In the genomic region with DNA sequence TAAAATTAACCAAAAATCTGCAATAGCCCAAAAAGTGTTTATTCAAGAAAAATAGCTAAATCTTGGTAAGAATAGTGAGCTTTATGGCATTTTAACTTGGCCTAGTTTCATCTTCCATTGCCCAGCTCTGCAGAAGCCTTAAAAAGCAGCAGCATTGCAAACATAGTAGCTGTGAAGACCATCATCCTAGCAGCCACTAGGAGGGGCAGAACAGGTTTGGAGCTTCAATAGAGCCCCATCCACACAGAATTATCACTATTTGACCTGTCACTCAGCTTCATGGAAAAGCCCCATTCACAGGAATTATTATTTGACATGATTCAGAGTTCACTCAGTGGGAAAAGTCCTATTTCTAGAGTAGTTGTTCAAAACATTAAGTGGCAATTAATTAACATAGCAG, we compare ENCODE assay signal across 18 cellular contexts. TPM values are rescaled to one million over a fixed set of nuclear protein-coding genes. Genes with fewer than 3 reads are reported as not detected.
DNase-seq lines count a peak whose midpoint lies in the region; ATAC-seq and TF ChIP-seq lines count a peak whose summit lies in the region.
"Had no signal": no experiment of that assay in that cellular context is flagged by ENCODE, and none has a peak within 500 bp of the region (broad histone marks: within the 10 kb centered on the region; RNA-seq: fewer than 3 reads in every experiment).

No MANE protein-coding gene starts in this region.

- H3K4me1 Mint-ChIP-seq in nephron progenitor cell, result no peaks in the 10 kb centered on the region
- no peaks in the 10 kb centered on the region for H3K4me1 Mint-ChIP-seq in CD8-positive, alpha-beta T cell (ENCODE audit: low read depth)
- H3K4me1 Mint-ChIP-seq in T-helper 2 cell treated with Interferon-gamma antibody and Interleukin-4, amounts not matched to agents 5 μg/mL and 100 μg/mL, for 36 hours (ENCODE audit: low read depth), result no peaks in the 10 kb centered on the region
- H3K4me1 Mint-ChIP-seq: CD4-positive, alpha-beta memory T cell had no signal

- H3K27me3 ChIP-seq in IMR-90 (ENCODE audit: control insufficient read depth, insufficient read depth, low read length), result no peaks in the 10 kb centered on the region
- peaks cover 3% of the 10 kb centered on the region for H3K27me3 ChIP-seq in CD8-positive, alpha-beta T cell (ENCODE audit: insufficient read depth, low read length)

- no peak overlapping the region for H2BK15ac ChIP-seq in IMR-90 (ENCODE audit: low read depth, low read length)

- no peak overlapping the region for H2AK5ac ChIP-seq in IMR-90 (ENCODE audit: low read depth, low read length)

- H3K27ac Mint-ChIP-seq in nephron progenitor cell, result no peak overlapping the region
- no peak overlapping the region for H3K27ac Mint-ChIP-seq in CD8-positive, alpha-beta T cell
- no peak overlapping the region for H3K27ac Mint-ChIP-seq in T-helper 2 cell treated with Interferon-gamma antibody and Interleukin-4, amounts not matched to agents 5 μg/mL and 100 μg/mL, for 36 hours
- H3K27ac Mint-ChIP-seq: activated CD8-positive, alpha-beta T cell treated with anti-CD3 and anti-CD28 coated beads, Interleukin-2, amount 10 ng/mL, durations not matched to agents 7 days and 5 days; CD4-positive, alpha-beta memory T cell had no signal

- no peak overlapping the region for H2BK20ac ChIP-seq in IMR-90 (ENCODE audit: low read depth, low read length)

- no peaks in the 10 kb centered on the region for H3K9me1 ChIP-seq in IMR-90 (ENCODE audit: insufficient read depth, low read length)

- in situ Hi-C loops in IMR-90 (cut with MboI; ENCODE audit: low sequenced_read_pairs), result no loop called here

- H2AK9ac ChIP-seq in IMR-90 (replicated peaks; ENCODE audit: low read depth, low read length, poor library complexity), result no peak overlapping the region

- no peak overlapping the region for H3K14ac ChIP-seq in IMR-90 (replicated peaks; ENCODE audit: low read depth, low read length)

- H3K27ac ChIP-seq in IMR-90 (ENCODE audit: insufficient read depth, low read length), result no peak overlapping the region
- H3K27ac ChIP-seq in CD8-positive, alpha-beta T cell (ENCODE audit: low read depth, low read length), result no peak overlapping the region
- H3K27ac ChIP-seq: 22Rv1, coronary artery had no signal

- H3K36me3 Mint-ChIP-seq in nephron progenitor cell (ENCODE audit: low read depth), result no peaks in the 10 kb centered on the region
- H3K36me3 Mint-ChIP-seq in CD8-positive, alpha-beta T cell, result no peaks in the 10 kb centered on the region
- H3K36me3 Mint-ChIP-seq in T-helper 2 cell treated with Interferon-gamma antibody and Interleukin-4, amounts not matched to agents 5 μg/mL and 100 μg/mL, for 36 hours (ENCODE audit: low read depth), result no peaks in the 10 kb centered on the region
- H3K36me3 Mint-ChIP-seq: CD4-positive, alpha-beta memory T cell had no signal

- H4K20me1 ChIP-seq in IMR-90 (ENCODE audit: insufficient read depth, low read length), result no peaks in the 10 kb centered on the region

- no peak overlapping the region for H3K4ac ChIP-seq in IMR-90 (ENCODE audit: low read depth, low read length)

- no peak overlapping the region for H2BK5ac ChIP-seq in IMR-90 (ENCODE audit: low read depth, low read length, poor library complexity, severe bottlenecking)

- no peaks in the 10 kb centered on the region for H3K79me1 ChIP-seq in IMR-90 (ENCODE audit: low read depth in 1 of 2, low read length in 2 of 2)

- H3K4me3 Mint-ChIP-seq in nephron progenitor cell, result no peak overlapping the region
- H3K4me3 Mint-ChIP-seq in CD8-positive, alpha-beta T cell, result no peak overlapping the region
- H3K4me3 Mint-ChIP-seq in T-helper 2 cell treated with Interferon-gamma antibody and Interleukin-4, amounts not matched to agents 5 μg/mL and 100 μg/mL, for 36 hours, result no peak overlapping the region
- H3K4me3 Mint-ChIP-seq: activated CD8-positive, alpha-beta T cell treated with anti-CD3 and anti-CD28 coated beads, Interleukin-2, amount 10 ng/mL, durations not matched to agents 7 days and 5 days; CD4-positive, alpha-beta memory T cell had no signal

- POLR2A ChIA-PET in IMR-90 (lab: Charles Lee; ENCODE audit: unreplicated experiment), result no interaction called here
- POLR2A ChIA-PET in CD8-positive, alpha-beta T cell (lab: Charles Lee), result no interaction called here

- no peak overlapping the region for H2BK120ac ChIP-seq in IMR-90 (ENCODE audit: low read depth, low read length)

- H3K27me3 Mint-ChIP-seq in nephron progenitor cell (ENCODE audit: low read depth, poor library complexity), result peaks cover 32% of the 10 kb centered on the region
- H3K27me3 Mint-ChIP-seq in CD8-positive, alpha-beta T cell (ENCODE audit: low read depth), result peaks cover 10% of the 10 kb centered on the region
- H3K27me3 Mint-ChIP-seq in T-helper 2 cell treated with Interferon-gamma antibody and Interleukin-4, amounts not matched to agents 5 μg/mL and 100 μg/mL, for 36 hours (ENCODE audit: low read depth), result peaks cover 20% of the 10 kb centered on the region

- H3K23ac ChIP-seq in IMR-90 (ENCODE audit: low read depth, low read length), result no peak overlapping the region

- TF ChIP-seq RAD21 in IMR-90 (IDR thresholded peaks at IDR 0.05; ENCODE audit: low read length), result no peak

- no TSS peak for BruUV-seq in IMR-90 (replicated peaks; lab: Mats Ljungman, UMichigan)

- no peak overlapping the region for H3K9ac ChIP-seq in IMR-90 (ENCODE audit: low read depth, low read length)

- no peak overlapping the region for H2AFZ ChIP-seq in IMR-90 (replicated peaks; ENCODE audit: low read length, poor library complexity)

- CTCF ChIA-PET in IMR-90 (lab: Yijun Ruan, JAX), result no interaction called here
- CTCF ChIA-PET in CD8-positive, alpha-beta T cell (lab: Charles Lee), result no interaction called here

- H3K4me3 ChIP-seq in IMR-90 (ENCODE audit: insufficient read depth, low read depth, low read length), result no peak overlapping the region
- H3K4me3 ChIP-seq in CD8-positive, alpha-beta T cell (ENCODE audit: low read depth, low read length), result no peak overlapping the region
- H3K4me3 ChIP-seq: coronary artery had no signal

- no peak for TF ChIP-seq POLR2A in IMR-90 (IDR thresholded peaks at IDR 0.05; ENCODE audit: low read depth, low read length)

- dilution Hi-C loops in IMR-90 (cut with HindIII; ENCODE audit: low sequenced_read_pairs, unreplicated experiment), result no loop called here

- H3K9me3 ChIP-seq in IMR-90 (ENCODE audit: control insufficient read depth, insufficient read depth, low read length), result no peaks in the 10 kb centered on the region
- no peaks in the 10 kb centered on the region for H3K9me3 ChIP-seq in CD8-positive, alpha-beta T cell (ENCODE audit: low read length)

- ATAC-seq in IMR-90 (ENCODE audit: low read depth), result no peak
- ATAC-seq in CD8-positive, alpha-beta T cell, result no peak
- ATAC-seq: activated CD8-positive, alpha-beta T cell treated with anti-CD3 and anti-CD28 coated beads, Interleukin-2, amount 10 ng/mL, durations not matched to agents 7 days and 5 days; esophagus mucosa; left cardiac atrium had no signal

- no peak overlapping the region for H4K91ac ChIP-seq in IMR-90 (ENCODE audit: insufficient read depth, low read depth, low read length)

- no peak overlapping the region for H4K8ac ChIP-seq in IMR-90 (ENCODE audit: low read depth in 2 of 2, low read length in 2 of 2)

- H3K4me1 ChIP-seq in IMR-90 (ENCODE audit: control insufficient read depth, insufficient read depth, low read length), result no peaks in the 10 kb centered on the region
- H3K4me1 ChIP-seq in CD8-positive, alpha-beta T cell (ENCODE audit: insufficient read depth, low read length), result no peaks in the 10 kb centered on the region

- intact Hi-C loops in IMR-90 (cut with micrococcal nuclease), result no loop called here
- intact Hi-C loops in CD8-positive, alpha-beta T cell (cut with DNase I, micrococcal nuclease), result no loop called here

- no peak overlapping the region for H3K18ac ChIP-seq in IMR-90 (ENCODE audit: low read depth, low read length)

- TF ChIP-seq CTCF in IMR-90 (conservative IDR thresholded peaks at IDR 0.05; ENCODE audit: low read depth, low read length) (0 out of 2 replicates have a peak, but pooled peaks have one; percentile 6), nephron progenitor cell (IDR thresholded peaks at IDR 0.05) (peak; percentile 9)
- no peak for TF ChIP-seq CTCF in CD8-positive, alpha-beta T cell (IDR thresholded peaks at IDR 0.05)

- H3K56ac ChIP-seq in IMR-90 (ENCODE audit: extremely low read depth, insufficient read depth, low read length), result no peak overlapping the region

- no peaks in the 10 kb centered on the region for H3K9me3 Mint-ChIP-seq in nephron progenitor cell
- H3K9me3 Mint-ChIP-seq in CD8-positive, alpha-beta T cell, result no peaks in the 10 kb centered on the region
- no peaks in the 10 kb centered on the region for H3K9me3 Mint-ChIP-seq in T-helper 2 cell treated with Interferon-gamma antibody and Interleukin-4, amounts not matched to agents 5 μg/mL and 100 μg/mL, for 36 hours

- H3K4me2 ChIP-seq in IMR-90 (ENCODE audit: low read depth, low read length), result no peak overlapping the region

- peak; percentile 28 for DNase-seq in DMS 273 (lab: John Stamatoyannopoulos, UW; ENCODE audit: unreplicated experiment)
- DNase-seq in DMS 273 treated with DMSO at 0.1 percent for 48 hours (lab: John Stamatoyannopoulos, UW), result no peak
- no peak for DNase-seq in IMR-90
- peak; percentile 37 to 58 for DNase-seq in dermis microvascular lymphatic vessel endothelial cell (ENCODE audit: low read depth in 2 of 2)
- DNase-seq in nephron progenitor cell, result no peak
- DNase-seq in CD8-positive, alpha-beta T cell, result no peak
- DNase-seq in T-helper 2 cell treated with Interferon-gamma antibody and Interleukin-4, amounts not matched to agents 5 μg/mL and 100 μg/mL, for 36 hours (ENCODE audit: low spot score), result no peak
- DNase-seq in HuH-7 (ENCODE audit: low spot score), result no peak
- DNase-seq: activated CD8-positive, alpha-beta T cell treated with anti-CD3 and anti-CD28 coated beads, Interleukin-2, amount 10 ng/mL, durations not matched to agents 7 days and 5 days; CD4-positive, alpha-beta memory T cell; hippocampal formation; left cardiac atrium; MM.1S; NCI-H2081 had no signal

- no peak overlapping the region for H4K5ac ChIP-seq in IMR-90 (ENCODE audit: low read depth, low read length)

- no peaks in the 10 kb centered on the region for H3K36me3 ChIP-seq in IMR-90 (ENCODE audit: control insufficient read depth, insufficient read depth, low read length)
- H3K36me3 ChIP-seq in CD8-positive, alpha-beta T cell (ENCODE audit: insufficient read depth, low read length), result no peaks in the 10 kb centered on the region

RNA-seq across cellular contexts. Expression of a gene that starts 7.3 kb away (rescaled TPM):
- 2.8 and 3.0 TPM in 2 replicates for total RNA-seq in IMR-90 (2012; rRNA removed)
- polyA plus RNA-seq in IMR-90 (2012; rRNA removed), result 5.7 and 6.2 TPM in 2 replicates
- 4.6 and 5.4 TPM in 2 replicates for polyA plus RNA-seq in IMR-90 (2012; cell fraction: cytosol; rRNA removed)
- 1.4 and 2.9 TPM in 2 replicates for polyA plus RNA-seq in IMR-90 (2012; cell fraction: nucleus; rRNA removed; ENCODE audit: low replicate concordance)
- 84.2 and 116 TPM in 2 replicates for total RNA-seq in dermis microvascular lymphatic vessel endothelial cell
- total RNA-seq in CD8-positive, alpha-beta T cell, result not detected
- total RNA-seq: activated CD8-positive, alpha-beta T cell treated with anti-CD3 and anti-CD28 coated beads, Interleukin-2, amount 10 ng/mL, durations not matched to agents 7 days and 5 days; CD4-positive, alpha-beta memory T cell; HT1080 had no signal
- polyA plus RNA-seq: CD4-positive, alpha-beta memory T cell had no signal

RNA-seq across cellular contexts. Expression of a gene that starts 40.9 kb away (rescaled TPM):
- 1.1 and 1.4 TPM in 2 replicates for total RNA-seq in IMR-90 (2012; rRNA removed)
- 5.5 and 5.6 TPM in 2 replicates for polyA plus RNA-seq in IMR-90 (2012; rRNA removed)
- 3.2 and 4.9 TPM in 2 replicates for polyA plus RNA-seq in IMR-90 (2012; cell fraction: cytosol; rRNA removed)
- 4.7 and 4.8 TPM in 2 replicates for polyA plus RNA-seq in IMR-90 (2012; cell fraction: nucleus; rRNA removed; ENCODE audit: low replicate concordance)
- total RNA-seq in dermis microvascular lymphatic vessel endothelial cell, result under 0.01 TPM in 1 of 2 replicates, not detected in the other
- total RNA-seq in CD8-positive, alpha-beta T cell, result not detected
- total RNA-seq: activated CD8-positive, alpha-beta T cell treated with anti-CD3 and anti-CD28 coated beads, Interleukin-2, amount 10 ng/mL, durations not matched to agents 7 days and 5 days; CD4-positive, alpha-beta memory T cell; HT1080 had no signal
- polyA plus RNA-seq: CD4-positive, alpha-beta memory T cell had no signal

Comparison
In these comparisons a context has a peak if more than half of its experiments do, and no peak if none do; other contexts are left out.
1. DNase-seq: peak in DMS 273 (single experiment) and dermis microvascular lymphatic vessel endothelial cell (2 of 2); none in DMS 273 treated with DMSO at 0.1 percent for 48 hours (single experiment), IMR-90 (single experiment), nephron progenitor cell (single experiment), CD8-positive, alpha-beta T cell (0 of 7), T-helper 2 cell treated with Interferon-gamma antibody and Interleukin-4, amounts not matched to agents 5 μg/mL and 100 μg/mL, for 36 hours (single experiment) and HuH-7 (single experiment).
2. RNA of a gene that starts 7.3 kb away (total RNA-seq): 84.2 to 116 TPM in dermis microvascular lymphatic vessel endothelial cell; 2.8 to 3.0 TPM in IMR-90 and not detected in CD8-positive, alpha-beta T cell; every median in the first group is over 10 times any median in the second.